In genomic region chr19:14031719-14032480, GRCh38 we compare ENCODE assay signal across 8 cellular contexts. TPM values are rescaled to one million over a fixed set of nuclear protein-coding genes. Genes with fewer than 3 reads are reported as not detected.
A peak's percentile ranks its signal among the peaks of the same experiment; 100 is the strongest.
DNase-seq lines count a peak whose midpoint lies in the region; FAIRE-seq and TF ChIP-seq lines count a peak whose summit lies in the region.

Gene IL27RA (plus strand): TSS chr19:14031762. CDS start chr19:14031873, 111 bp downstream.

- H3K36me3 ChIP-seq in SJCRH30 (no peaks in the 10 kb centered on the region), ovary (no peaks in the 10 kb centered on the region), tibial nerve (no peaks in the 10 kb centered on the region)

- TF ChIP-seq CTCF in 22Rv1 (IDR thresholded peaks at IDR 0.05) (peak; percentile 63), ovary (IDR thresholded peaks at IDR 0.05) (peak in 1 of 3 donors; percentile 20), tibial nerve (IDR thresholded peaks at IDR 0.05) (peak; percentile 37 to 72 (median 58))

- H3K4me3 ChIP-seq in SJCRH30 (peak within 1 kb of the TSS; percentile 56), ovary (peak within 1 kb of the TSS; percentile 45), tibial nerve (peak within 1 kb of the TSS; percentile 38 to 66 (median 60))

- 0% methylated on average over 37 to 63 of the region's 63 CpGs for WGBS in ovary, 3 donors
- 0 to 1% methylated on average over 26 to 30 of the region's 63 CpGs for WGBS in tibial nerve, 2 donors

- H3K9me3 ChIP-seq in SJCRH30 (replicated peaks): no peaks in the 10 kb centered on the region; the same call in 1 of the 2 replicates
- H3K9me3 ChIP-seq in ovary: no peaks in the 10 kb centered on the region
- no peaks in the 10 kb centered on the region for H3K9me3 ChIP-seq in tibial nerve

- TF ChIP-seq EP300 in ovary (IDR thresholded peaks at IDR 0.05): no peak
- TF ChIP-seq EP300 in tibial nerve (IDR thresholded peaks at IDR 0.05): no peak

- intact Hi-C loops in ovary (cut with DNase I): no loop called here

- TF ChIP-seq POLR2A in GM15510 (IDR thresholded peaks at IDR 0.05; ENCODE audit: borderline replicate concordance, extremely low read depth, insufficient read length) (peak; percentile 58), ovary (IDR thresholded peaks at IDR 0.05) (no peak), tibial nerve (IDR thresholded peaks at IDR 0.05) (no peak)

- no peaks in the 10 kb centered on the region for H3K4me1 ChIP-seq in SJCRH30
- no peaks in the 10 kb centered on the region for H3K4me1 ChIP-seq in ovary (ENCODE audit: insufficient read depth)
- H3K4me1 ChIP-seq in tibial nerve: peaks cover 0 to 16% (median 8%) of the 10 kb centered on the region in 4 donors

- FAIRE-seq in HTR-8/SVneo (lab: Jason Lieb, UNC): no peak

- H3K27me3 ChIP-seq in SJCRH30 (peaks cover 9% of the 10 kb centered on the region; the same call in 1 of the 2 replicates), ovary (no peaks in the 10 kb centered on the region), tibial nerve (peaks cover 0 to 33% of the 10 kb centered on the region in 2 donors)

- DNase-seq in HTR-8/SVneo (ENCODE audit: insufficient read length, low spot score) (peak; percentile 72), SJCRH30 (peak; percentile 74 to 78), germinal center (ENCODE audit: low spot score) (peak; percentile 60), ovary (peak in 3 of 5 donors; percentile 19 to 51 (median 48)), tibial nerve (ENCODE audit: low spot score in 2 of 2) (peak; percentile 35 to 42)
- peak; percentile 93 for DNase-seq in activated effector memory CD4-positive, alpha-beta T cell treated with anti-CD3 and anti-CD28 coated beads, Interleukin-2, amount 50 U/mL, for 16 hours

- no peak within 1 kb of the TSS for H3K27ac ChIP-seq in 22Rv1
- H3K27ac ChIP-seq in SJCRH30: no peak within 1 kb of the TSS
- H3K27ac ChIP-seq in ovary: no peak within 1 kb of the TSS
- peak within 1 kb of the TSS in 3 of 4 donors; percentile 52 to 86 (median 78) for H3K27ac ChIP-seq in tibial nerve

RNA-seq across cellular contexts. Expression of gene IL27RA, which starts in this region (rescaled TPM):
- 1.5 TPM in 2 replicates for total RNA-seq in SJCRH30 (2014; rRNA removed; shearing (Covaris generic))
- total RNA-seq in ovary (1 to 10 TPM in 5 of 7 donors, under 1 TPM in 2; 0.48 to 4.3 (median 1.8) TPM), tibial nerve (1 to 10 TPM; 2.4 to 3.5 (median 3.0) TPM)
- polyA plus RNA-seq in ovary: 1 to 10 TPM; 2.1 to 2.4 TPM

Comparison
In these comparisons a context has a peak if more than half of its experiments do, and no peak if none do; other contexts are left out.
1. H3K27ac ChIP-seq: peak in tibial nerve (3 of 4); none in 22Rv1 (single experiment), SJCRH30 (single experiment) and ovary (0 of 2).
2. DNase-seq: peak in every context shown above with its lines; median percentile 93 in activated effector memory CD4-positive, alpha-beta T cell treated with anti-CD3 and anti-CD28 coated beads, Interleukin-2, amount 50 U/mL, for 16 hours; 76 in SJCRH30; 72 in HTR-8/SVneo; 60 in germinal center; 48 in ovary; 38 in tibial nerve.
3. Peak in every context shown above with its lines, with median percentiles within 50 percentile points of each other: H3K4me3 ChIP-seq.